In genomic region chr12:117875652-117876491, GRCh38 we compare ENCODE assay signal across 8 cellular contexts.
DNase-seq lines count a peak whose midpoint lies in the region; ATAC-seq and TF ChIP-seq lines count a peak whose summit lies in the region.

No MANE protein-coding gene starts in this region.

- H3K9me3 Mint-ChIP-seq in glutamatergic neuron (ENCODE audit: unreplicated experiment) (peaks cover 2% of the 10 kb centered on the region), CD14-positive monocyte (peaks cover 0 to 4% (median 0%) of the 10 kb centered on the region in 7 donors)
- H3K9me3 Mint-ChIP-seq in stimulated activated naive B cell treated with anti-CD40 and anti-IgM and Interleukin-4, amounts not matched to agents 10 μg/mL and 1 μg/mL and 100 μg/mL, for 72 hours, result no peaks in the 10 kb centered on the region

- H3K36me3 Mint-ChIP-seq in glutamatergic neuron (ENCODE audit: unreplicated experiment), result no peaks in the 10 kb centered on the region
- H3K36me3 Mint-ChIP-seq in stimulated activated naive B cell treated with anti-CD40 and anti-IgM and Interleukin-4, amounts not matched to agents 10 μg/mL and 1 μg/mL and 100 μg/mL, for 72 hours, result no peaks in the 10 kb centered on the region
- H3K36me3 Mint-ChIP-seq in CD14-positive monocyte, result no peaks in the 10 kb centered on the region

- H3K27ac Mint-ChIP-seq in glutamatergic neuron (ENCODE audit: unreplicated experiment) (peak overlapping the region; percentile 33), CD14-positive monocyte (peak overlapping the region in 1 of 7 donors; percentile 10)
- H3K27ac Mint-ChIP-seq in stimulated activated naive B cell treated with anti-CD40 and anti-IgM and Interleukin-4, amounts not matched to agents 10 μg/mL and 1 μg/mL and 100 μg/mL, for 72 hours, result peak overlapping the region; percentile 66

- H3K27me3 Mint-ChIP-seq in glutamatergic neuron (ENCODE audit: unreplicated experiment) (peaks cover 3% of the 10 kb centered on the region), CD14-positive monocyte (ENCODE audit: low read depth in 3 of 3) (peaks cover 27 to 36% (median 33%) of the 10 kb centered on the region in 3 donors)
- H3K27me3 Mint-ChIP-seq in stimulated activated naive B cell treated with anti-CD40 and anti-IgM and Interleukin-4, amounts not matched to agents 10 μg/mL and 1 μg/mL and 100 μg/mL, for 72 hours, result peaks cover 16 to 19% of the 10 kb centered on the region in 2 donors

- H3K4me3 Mint-ChIP-seq in glutamatergic neuron (ENCODE audit: unreplicated experiment) (peak overlapping the region; percentile 46), CD14-positive monocyte (peak overlapping the region in 1 of 2 donors; percentile 60)
- H3K4me3 Mint-ChIP-seq in stimulated activated naive B cell treated with anti-CD40 and anti-IgM and Interleukin-4, amounts not matched to agents 10 μg/mL and 1 μg/mL and 100 μg/mL, for 72 hours, result peak overlapping the region in 1 of 2 donors; percentile 30

- TF ChIP-seq CTCF in glutamatergic neuron (IDR thresholded peaks at IDR 0.05; ENCODE audit: partially characterized antibody, unreplicated experiment) (no peak), CD14-positive monocyte (IDR thresholded peaks at IDR 0.05) (no peak)

- peak; percentile 80 for DNase-seq in D341Med (ENCODE audit: low spot score)
- peak; percentile 91 for DNase-seq in NCI-H1105 (lab: John Stamatoyannopoulos, UW)
- DNase-seq in activated CD4-positive, alpha-beta T cell treated with anti-CD3 and anti-CD28 coated beads, Interleukin-2, amount 50 U/mL, for 48 hours, result peak; percentile 30 to 43
- DNase-seq in glutamatergic neuron, result peak; percentile 84
- DNase-seq in stimulated activated naive B cell treated with anti-CD40 and anti-IgM and Interleukin-4, amounts not matched to agents 10 μg/mL and 1 μg/mL and 100 μg/mL, for 72 hours, result no peak
- no peak for DNase-seq in NCI-H446 treated with DMSO at 0.1 percent for 48 hours (lab: John Stamatoyannopoulos, UW)
- DNase-seq in CD14-positive monocyte (ENCODE audit: low spot score), result no peak

- peak; percentile 45 to 64 for ATAC-seq in stimulated activated naive B cell treated with anti-CD40 and anti-IgM and Interleukin-4, amounts not matched to agents 10 μg/mL and 1 μg/mL and 100 μg/mL, for 72 hours (replicated peaks)
- no peak for ATAC-seq in GM18868 (IDR thresholded peaks at IDR 0.05; ENCODE audit: unreplicated experiment)

- peaks cover 4% of the 10 kb centered on the region for H3K4me1 Mint-ChIP-seq in glutamatergic neuron (ENCODE audit: low read depth, unreplicated experiment)
- H3K4me1 Mint-ChIP-seq in stimulated activated naive B cell treated with anti-CD40 and anti-IgM and Interleukin-4, amounts not matched to agents 10 μg/mL and 1 μg/mL and 100 μg/mL, for 72 hours, result peaks cover 13 to 16% of the 10 kb centered on the region in 2 donors
- H3K4me1 Mint-ChIP-seq in CD14-positive monocyte, result peaks cover 3% of the 10 kb centered on the region

- intact Hi-C loops in CD14-positive monocyte (cut with micrococcal nuclease), result no loop called here

Comparison
In these comparisons a context has a peak if more than half of its experiments do, and no peak if none do; other contexts are left out.
1. DNase-seq: peak in D341Med (single experiment), NCI-H1105 (single experiment), activated CD4-positive, alpha-beta T cell treated with anti-CD3 and anti-CD28 coated beads, Interleukin-2, amount 50 U/mL, for 48 hours (2 of 2) and glutamatergic neuron (single experiment); none in stimulated activated naive B cell treated with anti-CD40 and anti-IgM and Interleukin-4, amounts not matched to agents 10 μg/mL and 1 μg/mL and 100 μg/mL, for 72 hours (single experiment), NCI-H446 treated with DMSO at 0.1 percent for 48 hours (single experiment) and CD14-positive monocyte (single experiment).